Comparison of ENCODE assay signal across 8 cellular contexts in genomic region chr11:73597956-73598718, GRCh38. TPM values are rescaled to one million over a fixed set of nuclear protein-coding genes. Genes with fewer than 3 reads are reported as not detected.
DNase-seq lines count a peak whose midpoint lies in the region; ATAC-seq and TF ChIP-seq lines count a peak whose summit lies in the region.

Gene FAM168A, minus strand, starts transcription at chr11:73598112. Its CDS starts 129,638 bp downstream, at chr11:73468474.

- CTCF ChIA-PET in BJ (lab: Yijun Ruan, JAX) = interaction anchor here (0.7 to 1.6 kb wide), 6 partner anchors 27 to 247 kb away, joined by 3 to 5 read pairs (median 4); no protein-coding TSS in a partner anchor
- CTCF ChIA-PET in activated CD4-positive, alpha-beta T cell treated with anti-CD3 and anti-CD28 coated beads for 36 hours (lab: Charles Lee) = interaction anchor here (0.6 to 1.8 kb wide), 8 partner anchors 28 to 1152 kb away, joined by 3 to 6 read pairs (median 3); partner anchors contain the start of gene FCHSD2

- POLR2A ChIA-PET in BJ (lab: Charles Lee) = no interaction called here
- POLR2A ChIA-PET in activated CD4-positive, alpha-beta T cell treated with anti-CD3 and anti-CD28 coated beads for 36 hours (lab: Charles Lee) = interaction anchor here (0.5 to 0.6 kb wide), 2 partner anchors 163 to 894 kb away, joined by 3 read pairs; partner anchors contain the start of gene RAB6A

- no peaks in the 10 kb centered on the region for H3K27me3 Mint-ChIP-seq in activated CD4-positive, alpha-beta T cell treated with anti-CD3 and anti-CD28 coated beads for 36 hours

- intact Hi-C loops in activated CD4-positive, alpha-beta T cell treated with anti-CD3 and anti-CD28 coated beads for 36 hours (cut with DNase I, micrococcal nuclease) = loop anchor here (1.0 to 5.0 kb wide), 17 partner anchors 19 to 1517 kb away; partner anchors contain the start of genes C2CD3 (in 2 of the 2), PPME1 (in 2 of the 2), RELT (in 2 of the 2) and COA4 (in 1 of the 2)

- no peak; the same call in 1 of the 2 replicates for TF ChIP-seq CTCF in BJ (IDR thresholded peaks at IDR 0.05; ENCODE audit: insufficient read depth, low read depth, low read length)
- no peak for TF ChIP-seq CTCF in choroid plexus epithelial cell (conservative IDR thresholded peaks at IDR 0.05; ENCODE audit: low read depth, low read length)
- TF ChIP-seq CTCF in kidney epithelial cell (IDR thresholded peaks at IDR 0.05; ENCODE audit: insufficient read depth, low read length, poor library complexity, severe bottlenecking) = no peak

- H3K27ac Mint-ChIP-seq in activated CD4-positive, alpha-beta T cell treated with anti-CD3 and anti-CD28 coated beads for 36 hours = peak within 1 kb of the TSS; percentile 92

- no peaks in the 10 kb centered on the region for H3K36me3 Mint-ChIP-seq in activated CD4-positive, alpha-beta T cell treated with anti-CD3 and anti-CD28 coated beads for 36 hours (ENCODE audit: low read depth)

- H3K4me3 ChIP-seq in BJ (ENCODE audit: low read depth, low read length) = peak within 1 kb of the TSS; percentile 96
- peak within 1 kb of the TSS; percentile 84 for H3K4me3 ChIP-seq in choroid plexus epithelial cell (ENCODE audit: low read depth, low read length)
- H3K4me3 ChIP-seq in kidney epithelial cell (ENCODE audit: low read depth, low read length) = peak within 1 kb of the TSS; percentile 92

- ATAC-seq in HG03442 (IDR thresholded peaks at IDR 0.05; ENCODE audit: unreplicated experiment) = peak; percentile 84
- ATAC-seq in activated CD4-positive, alpha-beta T cell treated with anti-CD3 and anti-CD28 coated beads for 36 hours = peak; percentile 94

- H3K4me1 Mint-ChIP-seq in activated CD4-positive, alpha-beta T cell treated with anti-CD3 and anti-CD28 coated beads for 36 hours = peaks cover 34% of the 10 kb centered on the region

- no peaks in the 10 kb centered on the region for H3K27me3 ChIP-seq in BJ (ENCODE audit: control insufficient read depth, insufficient read depth, low read length)
- H3K27me3 ChIP-seq in kidney epithelial cell (ENCODE audit: control insufficient read depth, insufficient read depth, low read length) = no peaks in the 10 kb centered on the region

- H3K36me3 ChIP-seq in BJ (ENCODE audit: control insufficient read depth, insufficient read depth, low read length) (no peaks in the 10 kb centered on the region), kidney epithelial cell (ENCODE audit: control insufficient read depth, insufficient read depth, low read length) (no peaks in the 10 kb centered on the region)

- DNase-seq in BJ (ENCODE audit: low read depth) = peak; percentile 85
- DNase-seq in GM19238 (ENCODE audit: insufficient read length, low spot score) = peak; percentile 88
- DNase-seq in NCI-H524 (lab: John Stamatoyannopoulos, UW) = peak; percentile 97 to 98
- peak; percentile 97 for DNase-seq in activated CD4-positive, alpha-beta T cell treated with anti-CD3 and anti-CD28 coated beads for 36 hours
- DNase-seq in choroid plexus epithelial cell (ENCODE audit: low read depth) = peak; percentile 99
- DNase-seq in kidney epithelial cell (ENCODE audit: low read depth) = peak; percentile 94
- DNase-seq in stimulated activated CD4-positive, alpha-beta T cell treated with anti-CD3 and anti-CD28 coated beads, Interleukin-15, amount 100 ng/mL, for 48 hours (ENCODE audit: low read depth in 2 of 2) = peak; percentile 89 to 90

- H3K4me3 Mint-ChIP-seq in activated CD4-positive, alpha-beta T cell treated with anti-CD3 and anti-CD28 coated beads for 36 hours = peak within 1 kb of the TSS; percentile 87

- H3K9me3 Mint-ChIP-seq in activated CD4-positive, alpha-beta T cell treated with anti-CD3 and anti-CD28 coated beads for 36 hours (ENCODE audit: low read depth) = no peaks in the 10 kb centered on the region

RNA-seq across cellular contexts. Expression of gene FAM168A, which starts in this region (rescaled TPM):
- 18.0 and 19.1 TPM in 2 replicates for polyA plus RNA-seq in BJ (2011; rRNA removed)
- polyA minus RNA-seq in BJ (2011; rRNA and poly(A)+ RNA removed) = 37.7 and 40.5 TPM in 2 replicates
- 10 to 100 TPM; 12.7 to 17.5 TPM for total RNA-seq in activated CD4-positive, alpha-beta T cell treated with anti-CD3 and anti-CD28 coated beads for 36 hours
- 14.2 and 17.3 TPM in 2 replicates for total RNA-seq in kidney epithelial cell

Comparison
In these comparisons a context has a peak if more than half of its experiments do, and no peak if none do; other contexts are left out.
1. Peak in every context shown above with its lines: DNase-seq, ATAC-seq and H3K4me3 ChIP-seq.